In genomic region chr4:87006531-87007344, GRCh38 we compare ENCODE assay signal across 8 cellular contexts.
DNase-seq lines count a peak whose midpoint lies in the region; ATAC-seq and TF ChIP-seq lines count a peak whose summit lies in the region.

No MANE protein-coding gene starts in this region.

- no peaks in the 10 kb centered on the region for H3K9me2 ChIP-seq in SU-DHL-6 (replicated peaks; ENCODE audit: insufficient read depth, low read length)

- peak; percentile 97 to 99 (median 98) for DNase-seq in NCI-H1417 (lab: John Stamatoyannopoulos, UW)
- peak; percentile 97 for DNase-seq in adipocyte (ENCODE audit: low read depth)
- peak; percentile 93 for DNase-seq in heart right ventricle
- peak; percentile 85 to 98 (median 90) for DNase-seq in posterior cingulate gyrus
- peak; percentile 97 for DNase-seq in upper lobe of left lung

- TF ChIP-seq CTCF in GM12875 (IDR thresholded peaks at IDR 0.05; ENCODE audit: borderline replicate concordance, insufficient read depth, low read depth, low read length) = 0 out of 2 replicates have a peak, but pooled peaks have one; percentile 9
- TF ChIP-seq CTCF in SU-DHL-6 (IDR thresholded peaks at IDR 0.05; ENCODE audit: insufficient read depth, low read length, poor library complexity, severe bottlenecking) = no peak
- peak in 8 of 9 donors; percentile 5 to 56 (median 30) for TF ChIP-seq CTCF in heart right ventricle (IDR thresholded peaks at IDR 0.05)
- peak in 5 of 6 experiments; percentile 23 to 67 (median 56) for TF ChIP-seq CTCF in upper lobe of left lung (IDR thresholded peaks at IDR 0.05)

- H3K4me2 ChIP-seq in SU-DHL-6 (ENCODE audit: low read depth, low read length, poor library complexity, severe bottlenecking) = peak overlapping the region; percentile 90

- H3K4me3 ChIP-seq in GM12875 (ENCODE audit: low read depth, low read length) = peak overlapping the region; percentile 77
- H3K4me3 ChIP-seq in SU-DHL-6 (ENCODE audit: insufficient read depth, low read length, poor library complexity, severe bottlenecking) = peak overlapping the region; percentile 79
- H3K4me3 ChIP-seq in adipocyte (ENCODE audit: low read length) = peak overlapping the region; percentile 90
- H3K4me3 ChIP-seq in heart right ventricle = peak overlapping the region; percentile 72 to 90 (median 79)
- H3K4me3 ChIP-seq in upper lobe of left lung = peak overlapping the region; percentile 57 to 81 (median 74)

- H3K9me3 ChIP-seq in SU-DHL-6 (ENCODE audit: insufficient read depth, low read length) = no peaks in the 10 kb centered on the region
- no peaks in the 10 kb centered on the region for H3K9me3 ChIP-seq in adipocyte (ENCODE audit: control insufficient read depth, low read length)
- no peaks in the 10 kb centered on the region for H3K9me3 ChIP-seq in heart right ventricle
- H3K9me3 ChIP-seq in upper lobe of left lung = no peaks in the 10 kb centered on the region

- no peaks in the 10 kb centered on the region for H3K79me2 ChIP-seq in SU-DHL-6 (ENCODE audit: insufficient read depth, low read length)

- H3K9ac ChIP-seq in SU-DHL-6 (ENCODE audit: low read length) (peak overlapping the region; percentile 66), adipocyte (ENCODE audit: low read length) (peak overlapping the region; percentile 94)

- peak overlapping the region; percentile 51; the same call in 1 of the 2 replicates for H3K27ac ChIP-seq in SU-DHL-6 (ENCODE audit: low read depth, low read length)
- H3K27ac ChIP-seq in heart right ventricle = peak overlapping the region; percentile 97 to 99 (median 98)
- H3K27ac ChIP-seq in upper lobe of left lung = peak overlapping the region; percentile 91 to 96 (median 94)

- H3K36me3 ChIP-seq in SU-DHL-6 (ENCODE audit: low read length) = no peaks in the 10 kb centered on the region
- H3K36me3 ChIP-seq in adipocyte (ENCODE audit: control insufficient read depth, insufficient read depth, low read length, severe bottlenecking) = no peaks in the 10 kb centered on the region
- no peaks in the 10 kb centered on the region for H3K36me3 ChIP-seq in heart right ventricle
- H3K36me3 ChIP-seq in upper lobe of left lung = no peaks in the 10 kb centered on the region

- ATAC-seq in HG02763 (IDR thresholded peaks at IDR 0.05; ENCODE audit: unreplicated experiment) (peak; percentile 78), heart right ventricle (peak; percentile 92 to 98 (median 95)), upper lobe of left lung (ENCODE audit: low FRiP score in 2 of 2) (peak; percentile 95 to 97)

- peak; percentile 73 to 99 (median 98) for TF ChIP-seq POLR2A in upper lobe of left lung (IDR thresholded peaks at IDR 0.05)

- TF ChIP-seq EP300 in upper lobe of left lung (IDR thresholded peaks at IDR 0.05) = peak in 1 of 4 donors; percentile 71

- no peaks in the 10 kb centered on the region for H3K27me3 ChIP-seq in SU-DHL-6 (ENCODE audit: low read length)
- no peaks in the 10 kb centered on the region for H3K27me3 ChIP-seq in adipocyte (replicated peaks; ENCODE audit: control insufficient read depth, insufficient read depth, low read length)
- H3K27me3 ChIP-seq in heart right ventricle = no peaks in the 10 kb centered on the region
- H3K27me3 ChIP-seq in upper lobe of left lung = no peaks in the 10 kb centered on the region

- H3F3A ChIP-seq in SU-DHL-6 (ENCODE audit: insufficient read depth) = no peaks in the 10 kb centered on the region

- peak overlapping the region; percentile 86 for H2AFZ ChIP-seq in SU-DHL-6 (ENCODE audit: low read depth, low read length, severe bottlenecking)

- peaks cover 35% of the 10 kb centered on the region for H3K4me1 ChIP-seq in adipocyte (ENCODE audit: control insufficient read depth, insufficient read depth, low read length)
- peaks cover 4 to 56% (median 46%) of the 10 kb centered on the region in 9 donors for H3K4me1 ChIP-seq in heart right ventricle
- peaks cover 40 to 53% (median 47%) of the 10 kb centered on the region in 4 donors for H3K4me1 ChIP-seq in upper lobe of left lung

- intact Hi-C loops in heart right ventricle (cut with DNase I) = loop anchor here (2.0 to 10.0 kb wide), 14 partner anchors 41 to 214 kb away; partner anchors contain the start of genes AFF1 (in 8 of the 10) and KLHL8 (in 1 of the 10)
- intact Hi-C loops in posterior cingulate gyrus (cut with DNase I) = loop anchor here (2.0 to 10.0 kb wide), 4 partner anchors 26 to 86 kb away; partner anchors contain the start of gene AFF1

- WGBS in heart right ventricle, 2 donors = 0% methylated on average over 76 of the region's 76 CpGs
- 0% methylated on average over 20 to 41 of the region's 76 CpGs for WGBS in upper lobe of left lung, 2 donors

- no peaks in the 10 kb centered on the region for H4K20me1 ChIP-seq in SU-DHL-6 (ENCODE audit: low read depth, low read length)

Comparison
In these comparisons a context has a peak if more than half of its experiments do, and no peak if none do; other contexts are left out.
1. Peak in every context shown above with its lines: DNase-seq, ATAC-seq, H3K4me3 ChIP-seq and H3K27ac ChIP-seq.